Comparison of ENCODE assay signal across 1 cellular context in the genomic region with DNA sequence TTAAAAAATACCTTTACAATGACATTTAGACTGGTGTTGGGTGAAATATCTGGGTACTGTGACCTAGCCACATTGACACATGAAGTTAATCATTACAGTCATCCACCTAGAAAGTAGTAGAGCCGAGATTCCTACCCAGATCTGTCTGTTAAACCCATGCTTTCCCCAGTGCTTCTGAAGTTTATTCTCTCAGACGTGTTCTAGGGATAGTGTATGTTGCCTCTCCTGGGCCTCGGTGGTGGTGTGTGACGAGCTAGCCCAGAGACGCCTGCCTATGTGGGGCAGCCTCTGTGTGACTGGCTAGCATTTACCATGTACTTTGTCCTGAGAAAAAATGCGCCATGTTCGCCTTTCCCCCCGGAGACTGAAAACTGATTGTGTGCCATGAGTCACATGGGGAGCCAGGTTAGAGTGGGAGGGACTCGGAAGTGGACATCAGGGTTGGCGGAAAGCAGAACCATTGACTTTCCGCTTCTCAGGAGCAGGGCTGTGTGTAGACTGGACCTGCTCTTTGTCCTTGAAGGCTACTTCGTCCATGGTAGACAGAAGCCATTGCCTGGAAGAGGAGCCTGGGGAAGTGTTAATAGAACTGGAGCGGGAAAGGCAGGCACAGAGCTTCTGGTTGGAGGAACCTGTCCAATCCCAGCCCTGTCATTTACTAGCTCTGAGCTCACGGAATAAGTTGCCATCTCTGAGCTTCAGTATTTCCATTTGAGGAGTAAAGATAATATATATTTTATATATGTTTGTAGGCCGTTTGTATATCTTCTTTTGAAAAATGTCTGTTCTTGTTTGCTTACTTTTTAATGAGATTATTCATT.
TF ChIP-seq lines count a peak whose summit lies in the region.

No MANE protein-coding gene starts in this region.

TF ChIP-seq in HepG2, 621 proteins besides CTCF, POLR2A, EP300 and RAD21 (continued from another document and continues in another):
- TF ChIP-seq HMG20A (CRISPR knock-in tag; IDR thresholded peaks at IDR 0.05; ENCODE audit: borderline replicate concordance) (0 out of 2 replicates have a peak, but pooled peaks have one; percentile 42), RBAK (CRISPR knock-in tag; IDR thresholded peaks at IDR 0.05) (peak; percentile 84), ZNF430 (CRISPR knock-in tag; IDR thresholded peaks at IDR 0.05) (peak; percentile 74; the same call in 1 of the 2 replicates), DZIP1 (CRISPR knock-in tag; IDR thresholded peaks at IDR 0.05) (peak; percentile 90), ZNF703 (CRISPR knock-in tag; IDR thresholded peaks at IDR 0.05; ENCODE audit: borderline replicate concordance) (0 out of 2 replicates have a peak, but pooled peaks have one; percentile 3), MIER3 (CRISPR knock-in tag; IDR thresholded peaks at IDR 0.05; ENCODE audit: borderline replicate concordance) (peak; percentile 72; the same call in 1 of the 2 replicates), ZNF225 (CRISPR knock-in tag; IDR thresholded peaks at IDR 0.05) (no peak), MTA1 (CRISPR knock-in tag; IDR thresholded peaks at IDR 0.05; ENCODE audit: borderline replicate concordance) (peak; percentile 76; the same call in 1 of the 2 replicates), ZNF30 (CRISPR knock-in tag; IDR thresholded peaks at IDR 0.05) (no peak; the same call in 1 of the 2 replicates), EHMT2 (IDR thresholded peaks at IDR 0.05; ENCODE audit: borderline replicate concordance, low read depth, low read length) (no peak), ZNF577 (CRISPR knock-in tag; IDR thresholded peaks at IDR 0.05; ENCODE audit: borderline replicate concordance, low read depth) (no peak), RBM22 (optimal IDR thresholded peaks at IDR 0.05; ENCODE audit: low read length) (no peak), TOPORS (CRISPR knock-in tag; IDR thresholded peaks at IDR 0.05) (peak; percentile 72; the same call in 1 of the 2 replicates), PRPF4 (IDR thresholded peaks at IDR 0.05; ENCODE audit: low read depth, low read length, poor library complexity, severe bottlenecking) (no peak), ZNF883 (CRISPR knock-in tag; IDR thresholded peaks at IDR 0.05; ENCODE audit: not compliant biosample characterization) (no peak), PHF5A (CRISPR knock-in tag; IDR thresholded peaks at IDR 0.05; ENCODE audit: low read depth, unreplicated experiment) (peak; percentile 98), DNMT3B (CRISPR knock-in tag; conservative IDR thresholded peaks at IDR 0.05) (0 out of 2 replicates have a peak, but pooled peaks have one; percentile 74), ZNF713 (CRISPR knock-in tag; IDR thresholded peaks at IDR 0.05) (peak; percentile 13; the same call in 1 of the 2 replicates), REXO4 (CRISPR knock-in tag; IDR thresholded peaks at IDR 0.05; ENCODE audit: borderline replicate concordance) (no peak), RXRA (CRISPR knock-in tag; IDR thresholded peaks at IDR 0.05) (peak; percentile 59), CBX2 (IDR thresholded peaks at IDR 0.05; ENCODE audit: low read depth, low read length) (no peak), CBX2 (CRISPR knock-in tag; IDR thresholded peaks at IDR 0.05; ENCODE audit: low read depth) (no peak), ZNF781 (CRISPR knock-in tag; IDR thresholded peaks at IDR 0.05; ENCODE audit: borderline replicate concordance, not compliant biosample characterization) (peak; percentile 90), DR1 (CRISPR knock-in tag; IDR thresholded peaks at IDR 0.05) (peak; percentile 93), SNAI1 (CRISPR knock-in tag; IDR thresholded peaks at IDR 0.05; ENCODE audit: borderline replicate concordance) (peak; percentile 84), KDM5A (IDR thresholded peaks at IDR 0.05; ENCODE audit: borderline replicate concordance, low read length) (peak; percentile 81; the same call in 1 of the 2 replicates), ARNTL (CRISPR knock-in tag; IDR thresholded peaks at IDR 0.05) (peak; percentile 81; the same call in 1 of the 2 replicates), JARID2 (CRISPR knock-in tag; IDR thresholded peaks at IDR 0.05; ENCODE audit: insufficient replicate concordance) (peak; percentile 59), ZNF678 (CRISPR knock-in tag; IDR thresholded peaks at IDR 0.05) (peak; percentile 80; the same call in 1 of the 2 replicates), STAT5B (CRISPR knock-in tag; IDR thresholded peaks at IDR 0.05) (no peak), DDIT3 (CRISPR knock-in tag; IDR thresholded peaks at IDR 0.05) (no peak), ZNF552 (CRISPR knock-in tag; IDR thresholded peaks at IDR 0.05; ENCODE audit: borderline replicate concordance) (no peak), TRAFD1 (CRISPR knock-in tag; IDR thresholded peaks at IDR 0.05; ENCODE audit: borderline replicate concordance) (0 out of 2 replicates have a peak, but pooled peaks have one; percentile 48), U2AF1 (optimal IDR thresholded peaks at IDR 0.05; ENCODE audit: low read depth, low read length) (no peak), CCAR2 (optimal IDR thresholded peaks at IDR 0.05; ENCODE audit: low read depth, low read length) (peak; percentile 77), RARA (CRISPR knock-in tag; IDR thresholded peaks at IDR 0.05) (peak; percentile 60; the same call in 1 of the 2 replicates)
- TF ChIP-seq, protein P1, sequence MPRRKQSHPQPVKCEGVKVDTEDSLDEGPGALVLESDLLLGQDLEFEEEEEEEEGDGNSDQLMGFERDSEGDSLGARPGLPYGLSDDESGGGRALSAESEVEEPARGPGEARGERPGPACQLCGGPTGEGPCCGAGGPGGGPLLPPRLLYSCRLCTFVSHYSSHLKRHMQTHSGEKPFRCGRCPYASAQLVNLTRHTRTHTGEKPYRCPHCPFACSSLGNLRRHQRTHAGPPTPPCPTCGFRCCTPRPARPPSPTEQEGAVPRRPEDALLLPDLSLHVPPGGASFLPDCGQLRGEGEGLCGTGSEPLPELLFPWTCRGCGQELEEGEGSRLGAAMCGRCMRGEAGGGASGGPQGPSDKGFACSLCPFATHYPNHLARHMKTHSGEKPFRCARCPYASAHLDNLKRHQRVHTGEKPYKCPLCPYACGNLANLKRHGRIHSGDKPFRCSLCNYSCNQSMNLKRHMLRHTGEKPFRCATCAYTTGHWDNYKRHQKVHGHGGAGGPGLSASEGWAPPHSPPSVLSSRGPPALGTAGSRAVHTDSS (CRISPR knock-in tag; conservative IDR thresholded peaks at IDR 0.05): no peak
- TF ChIP-seq, protein P2, sequence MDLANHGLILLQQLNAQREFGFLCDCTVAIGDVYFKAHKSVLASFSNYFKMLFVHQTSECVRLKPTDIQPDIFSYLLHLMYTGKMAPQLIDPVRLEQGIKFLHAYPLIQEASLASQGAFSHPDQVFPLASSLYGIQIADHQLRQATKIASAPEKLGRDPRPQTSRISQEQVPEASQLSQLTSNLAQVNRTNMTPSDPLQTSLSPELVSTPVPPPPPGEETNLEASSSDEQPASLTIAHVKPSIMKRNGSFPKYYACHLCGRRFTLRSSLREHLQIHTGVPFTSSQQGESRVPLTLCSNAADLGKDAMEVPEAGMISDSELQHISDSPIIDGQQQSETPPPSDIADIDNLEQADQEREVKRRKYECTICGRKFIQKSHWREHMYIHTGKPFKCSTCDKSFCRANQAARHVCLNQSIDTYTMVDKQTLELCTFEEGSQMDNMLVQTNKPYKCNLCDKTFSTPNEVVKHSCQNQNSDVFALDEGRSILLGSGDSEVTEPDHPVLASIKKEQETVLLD (CRISPR knock-in tag; IDR thresholded peaks at IDR 0.05; ENCODE audit: low read depth): no peak
- TF ChIP-seq, protein P3, sequence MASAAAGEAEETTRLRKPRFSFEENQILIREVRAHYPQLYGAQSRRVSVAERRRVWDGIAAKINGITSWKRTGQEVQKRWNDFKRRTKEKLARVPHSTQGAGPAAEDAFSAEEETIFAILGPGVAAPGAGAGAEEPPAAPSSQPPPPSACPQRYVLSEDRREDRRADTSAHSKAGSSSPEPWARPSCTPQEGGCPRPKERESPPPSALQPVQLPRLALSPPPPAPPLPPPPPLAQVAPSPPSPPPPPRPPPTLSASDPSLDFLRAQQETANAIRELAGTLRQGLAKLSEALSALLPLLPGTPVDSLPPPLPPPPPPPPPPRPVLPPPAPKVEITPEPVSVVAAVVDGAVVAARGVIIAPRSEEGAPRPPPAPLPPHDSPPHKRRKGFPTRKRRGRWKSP (CRISPR knock-in tag; IDR thresholded peaks at IDR 0.05): no peak
- TF ChIP-seq, protein P4, sequence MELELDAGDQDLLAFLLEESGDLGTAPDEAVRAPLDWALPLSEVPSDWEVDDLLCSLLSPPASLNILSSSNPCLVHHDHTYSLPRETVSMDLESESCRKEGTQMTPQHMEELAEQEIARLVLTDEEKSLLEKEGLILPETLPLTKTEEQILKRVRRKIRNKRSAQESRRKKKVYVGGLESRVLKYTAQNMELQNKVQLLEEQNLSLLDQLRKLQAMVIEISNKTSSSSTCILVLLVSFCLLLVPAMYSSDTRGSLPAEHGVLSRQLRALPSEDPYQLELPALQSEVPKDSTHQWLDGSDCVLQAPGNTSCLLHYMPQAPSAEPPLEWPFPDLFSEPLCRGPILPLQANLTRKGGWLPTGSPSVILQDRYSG (CRISPR knock-in tag; IDR thresholded peaks at IDR 0.05): peak; percentile 87
- TF ChIP-seq, protein P5, sequence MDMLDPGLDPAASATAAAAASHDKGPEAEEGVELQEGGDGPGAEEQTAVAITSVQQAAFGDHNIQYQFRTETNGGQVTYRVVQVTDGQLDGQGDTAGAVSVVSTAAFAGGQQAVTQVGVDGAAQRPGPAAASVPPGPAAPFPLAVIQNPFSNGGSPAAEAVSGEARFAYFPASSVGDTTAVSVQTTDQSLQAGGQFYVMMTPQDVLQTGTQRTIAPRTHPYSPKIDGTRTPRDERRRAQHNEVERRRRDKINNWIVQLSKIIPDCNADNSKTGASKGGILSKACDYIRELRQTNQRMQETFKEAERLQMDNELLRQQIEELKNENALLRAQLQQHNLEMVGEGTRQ (IDR thresholded peaks at IDR 0.05; ENCODE audit: low read depth, low read length): peak; percentile 92
- TF ChIP-seq, protein P5 (CRISPR knock-in tag; IDR thresholded peaks at IDR 0.05; ENCODE audit: borderline replicate concordance): peak; percentile 96; the same call in 1 of the 2 replicates
- TF ChIP-seq, protein P6, sequence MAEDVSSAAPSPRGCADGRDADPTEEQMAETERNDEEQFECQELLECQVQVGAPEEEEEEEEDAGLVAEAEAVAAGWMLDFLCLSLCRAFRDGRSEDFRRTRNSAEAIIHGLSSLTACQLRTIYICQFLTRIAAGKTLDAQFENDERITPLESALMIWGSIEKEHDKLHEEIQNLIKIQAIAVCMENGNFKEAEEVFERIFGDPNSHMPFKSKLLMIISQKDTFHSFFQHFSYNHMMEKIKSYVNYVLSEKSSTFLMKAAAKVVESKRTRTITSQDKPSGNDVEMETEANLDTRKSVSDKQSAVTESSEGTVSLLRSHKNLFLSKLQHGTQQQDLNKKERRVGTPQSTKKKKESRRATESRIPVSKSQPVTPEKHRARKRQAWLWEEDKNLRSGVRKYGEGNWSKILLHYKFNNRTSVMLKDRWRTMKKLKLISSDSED (CRISPR knock-in tag; IDR thresholded peaks at IDR 0.05): 0 out of 2 replicates have a peak, but pooled peaks have one; percentile 29
- TF ChIP-seq, protein P7, sequence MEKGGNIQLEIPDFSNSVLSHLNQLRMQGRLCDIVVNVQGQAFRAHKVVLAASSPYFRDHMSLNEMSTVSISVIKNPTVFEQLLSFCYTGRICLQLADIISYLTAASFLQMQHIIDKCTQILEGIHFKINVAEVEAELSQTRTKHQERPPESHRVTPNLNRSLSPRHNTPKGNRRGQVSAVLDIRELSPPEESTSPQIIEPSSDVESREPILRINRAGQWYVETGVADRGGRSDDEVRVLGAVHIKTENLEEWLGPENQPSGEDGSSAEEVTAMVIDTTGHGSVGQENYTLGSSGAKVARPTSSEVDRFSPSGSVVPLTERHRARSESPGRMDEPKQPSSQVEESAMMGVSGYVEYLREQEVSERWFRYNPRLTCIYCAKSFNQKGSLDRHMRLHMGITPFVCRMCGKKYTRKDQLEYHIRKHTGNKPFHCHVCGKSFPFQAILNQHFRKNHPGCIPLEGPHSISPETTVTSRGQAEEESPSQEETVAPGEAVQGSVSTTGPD (CRISPR knock-in tag; IDR thresholded peaks at IDR 0.05): peak; percentile 73; the same call in 1 of the 2 replicates
- TF ChIP-seq, protein P8, sequence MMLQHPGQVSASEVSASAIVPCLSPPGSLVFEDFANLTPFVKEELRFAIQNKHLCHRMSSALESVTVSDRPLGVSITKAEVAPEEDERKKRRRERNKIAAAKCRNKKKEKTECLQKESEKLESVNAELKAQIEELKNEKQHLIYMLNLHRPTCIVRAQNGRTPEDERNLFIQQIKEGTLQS (CRISPR knock-in tag; IDR thresholded peaks at IDR 0.05): peak; percentile 72
